10 cellular contexts compared by ENCODE assay signal in the genomic region with DNA sequence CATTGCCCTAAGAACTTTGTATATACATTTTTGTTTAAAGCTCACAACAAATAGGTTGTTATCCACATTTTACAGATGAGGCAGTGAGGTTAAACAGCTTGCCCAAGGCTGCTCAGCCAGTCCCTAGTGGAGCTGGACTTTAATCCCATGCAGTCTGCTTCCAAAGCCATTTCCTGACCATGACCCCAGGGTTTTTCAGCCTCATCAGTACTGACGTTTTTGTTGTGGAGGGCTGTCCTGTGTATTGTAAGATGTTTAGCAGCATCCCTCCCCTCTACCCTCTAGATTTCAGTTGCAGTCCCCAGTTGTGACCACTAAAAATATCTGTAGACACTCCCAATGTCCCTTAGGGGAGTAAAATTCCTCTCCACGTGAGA. TPM values are rescaled to one million over a fixed set of nuclear protein-coding genes. Genes with fewer than 3 reads are reported as not detected.
DNase-seq lines count a peak whose midpoint lies in the region; ATAC-seq and TF ChIP-seq lines count a peak whose summit lies in the region.
"Had no signal": no experiment of that assay in that cellular context is flagged by ENCODE, and none has a peak within 500 bp of the region (broad histone marks: within the 10 kb centered on the region; RNA-seq: fewer than 3 reads in every experiment).

No MANE protein-coding gene starts in this region.

- H3K36me3 Mint-ChIP-seq in activated naive CD4-positive, alpha-beta T cell treated with anti-CD3 and anti-CD28 coated beads, Interleukin-2, amount 10 ng/mL, durations not matched to agents 7 days and 5 days = peaks cover 10% of the 10 kb centered on the region

- CTCF ChIA-PET in activated naive CD4-positive, alpha-beta T cell treated with anti-CD3 and anti-CD28 coated beads, Interleukin-2, amount 10 ng/mL, durations not matched to agents 7 days and 5 days (lab: Charles Lee) = no interaction called here

- peaks cover 40% of the 10 kb centered on the region for H3K4me1 Mint-ChIP-seq in activated naive CD4-positive, alpha-beta T cell treated with anti-CD3 and anti-CD28 coated beads, Interleukin-2, amount 10 ng/mL, durations not matched to agents 7 days and 5 days

- 32 to 46% methylated on average over 2 of the region's 2 CpGs for WGBS in tibial nerve, 2 donors

- no peaks in the 10 kb centered on the region for H3K9me3 ChIP-seq in tibial nerve
- H3K9me3 ChIP-seq: HAP-1 had no signal

- ATAC-seq in GM21825 (IDR thresholded peaks at IDR 0.05; ENCODE audit: unreplicated experiment) (peak; percentile 25), left colon (peak; percentile 47)

- no peak for TF ChIP-seq CTCF in tibial nerve (IDR thresholded peaks at IDR 0.05)

- H3K9me3 Mint-ChIP-seq in activated naive CD4-positive, alpha-beta T cell treated with anti-CD3 and anti-CD28 coated beads, Interleukin-2, amount 10 ng/mL, durations not matched to agents 7 days and 5 days = no peaks in the 10 kb centered on the region

- H3K4me3 Mint-ChIP-seq in activated naive CD4-positive, alpha-beta T cell treated with anti-CD3 and anti-CD28 coated beads, Interleukin-2, amount 10 ng/mL, durations not matched to agents 7 days and 5 days = no peak overlapping the region

- H3K27me3 Mint-ChIP-seq in activated naive CD4-positive, alpha-beta T cell treated with anti-CD3 and anti-CD28 coated beads, Interleukin-2, amount 10 ng/mL, durations not matched to agents 7 days and 5 days = no peaks in the 10 kb centered on the region

- TF ChIP-seq EP300 in tibial nerve (IDR thresholded peaks at IDR 0.05) = no peak

- no peak overlapping the region for H3K27ac Mint-ChIP-seq in activated naive CD4-positive, alpha-beta T cell treated with anti-CD3 and anti-CD28 coated beads, Interleukin-2, amount 10 ng/mL, durations not matched to agents 7 days and 5 days

- H3K27ac ChIP-seq in tibial nerve = peak overlapping the region; percentile 11 to 85 (median 82)
- H3K27ac ChIP-seq: PC-9 had no signal

- intact Hi-C loops in left colon (cut with DNase I, micrococcal nuclease) = loop anchor here (5.0 to 10.0 kb wide), 2 partner anchors 33 to 305 kb away; no protein-coding TSS in a partner anchor

- peaks cover 0 to 50% (median 20%) of the 10 kb centered on the region in 4 donors for H3K4me1 ChIP-seq in tibial nerve
- H3K4me1 ChIP-seq: HAP-1 had no signal

- no peak overlapping the region for H3K4me3 ChIP-seq in tibial nerve
- H3K4me3 ChIP-seq: HAP-1, PC-9 had no signal

- peak; percentile 45 for DNase-seq in RPMI7951 (ENCODE audit: low read depth)
- DNase-seq in left colon = no peak
- no peak for DNase-seq in tibial nerve (ENCODE audit: low spot score in 2 of 2)
- DNase-seq in activated naive CD4-positive, alpha-beta T cell treated with anti-CD3 and anti-CD28 coated beads, Interleukin-2, amount 10 ng/mL, durations not matched to agents 7 days and 5 days = no peak
- no peak for DNase-seq in NOMO-1 treated with dmso at 0.1 percent for 144 hours (lab: John Stamatoyannopoulos, UW; ENCODE audit: unreplicated experiment)
- DNase-seq in dedifferentiated amniotic fluid mesenchymal stem cell (ENCODE audit: extremely low spot score) = no peak
- DNase-seq: Kasumi-1, PC-9 had no signal

- no peaks in the 10 kb centered on the region for H3K36me3 ChIP-seq in tibial nerve
- H3K36me3 ChIP-seq: HAP-1 had no signal

- no peak for TF ChIP-seq POLR2A in tibial nerve (IDR thresholded peaks at IDR 0.05)

- H3K27me3 ChIP-seq in tibial nerve = no peaks in the 10 kb centered on the region

RNA-seq across cellular contexts. Expression of a gene that starts 30.3 kb away (rescaled TPM):
- not detected in 2 replicates for total RNA-seq in RPMI7951 (2014; rRNA removed; shearing (Covaris generic))
- total RNA-seq in left colon (not detected), tibial nerve (not detected)
- total RNA-seq: PC-9 had no signal

RNA-seq across cellular contexts. Expression of a gene that starts 53.6 kb away (rescaled TPM):
- 36.3 and 40.9 TPM in 2 replicates for total RNA-seq in RPMI7951 (2014; rRNA removed; shearing (Covaris generic))
- total RNA-seq in left colon = 10 to 100 TPM; 22.9 to 24.1 TPM
- total RNA-seq in tibial nerve = 10 to 100 TPM; 13.5 to 25.5 (median 18.8) TPM
